Comparison of ENCODE assay signal across 1 cellular context in the genomic region with DNA sequence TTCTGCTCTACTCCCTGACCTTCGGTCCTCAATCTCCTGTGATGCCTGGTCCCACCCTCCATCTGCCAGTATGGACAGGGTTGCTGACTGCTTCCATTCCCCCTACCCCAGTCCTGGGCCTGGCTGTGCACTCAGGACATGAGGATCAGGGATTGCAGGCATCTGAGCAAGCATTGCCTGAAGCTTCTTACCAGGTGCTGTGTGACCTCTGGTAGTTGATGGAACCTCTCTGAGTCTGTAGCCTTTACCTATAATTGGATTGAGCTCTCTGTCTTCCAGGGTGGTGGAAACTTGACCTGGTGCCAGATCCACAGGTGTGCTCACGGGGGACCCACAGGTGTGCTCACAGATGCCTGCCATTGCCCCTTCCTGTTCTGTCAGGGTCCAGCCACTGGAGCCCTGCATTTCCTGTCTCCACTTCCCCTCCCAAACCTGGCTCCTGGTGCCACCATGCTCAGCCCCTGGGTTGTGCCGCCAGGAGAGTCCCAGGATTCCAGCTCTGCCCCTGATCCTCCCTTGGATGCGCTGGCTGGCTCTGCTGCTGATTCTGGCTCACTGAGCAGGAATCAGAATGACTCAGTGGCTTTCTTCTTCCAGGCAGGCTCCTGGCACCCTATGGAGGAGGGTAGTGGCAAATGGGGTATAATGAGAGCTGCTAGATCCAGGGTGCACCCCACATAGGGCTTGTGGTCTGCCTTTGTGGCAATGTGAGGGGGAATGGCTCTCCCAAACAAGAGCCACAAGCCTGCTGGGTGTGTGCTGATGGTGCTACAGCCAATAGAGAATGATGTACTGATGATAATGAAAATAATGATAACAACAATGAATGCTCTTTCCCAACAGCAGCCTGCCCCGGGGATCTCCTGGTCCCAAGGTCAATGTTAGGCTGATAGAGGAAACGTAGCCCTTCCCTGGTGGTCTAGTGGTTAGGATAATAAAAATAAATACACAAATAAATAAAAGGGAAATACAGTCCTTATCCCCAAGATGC.
TF ChIP-seq lines count a peak whose summit lies in the region.

No MANE protein-coding gene starts in this region.

TF ChIP-seq in HCT116, 20 proteins besides CTCF, POLR2A, EP300 and RAD21 (continued from another document):
- TF ChIP-seq, protein P1, sequence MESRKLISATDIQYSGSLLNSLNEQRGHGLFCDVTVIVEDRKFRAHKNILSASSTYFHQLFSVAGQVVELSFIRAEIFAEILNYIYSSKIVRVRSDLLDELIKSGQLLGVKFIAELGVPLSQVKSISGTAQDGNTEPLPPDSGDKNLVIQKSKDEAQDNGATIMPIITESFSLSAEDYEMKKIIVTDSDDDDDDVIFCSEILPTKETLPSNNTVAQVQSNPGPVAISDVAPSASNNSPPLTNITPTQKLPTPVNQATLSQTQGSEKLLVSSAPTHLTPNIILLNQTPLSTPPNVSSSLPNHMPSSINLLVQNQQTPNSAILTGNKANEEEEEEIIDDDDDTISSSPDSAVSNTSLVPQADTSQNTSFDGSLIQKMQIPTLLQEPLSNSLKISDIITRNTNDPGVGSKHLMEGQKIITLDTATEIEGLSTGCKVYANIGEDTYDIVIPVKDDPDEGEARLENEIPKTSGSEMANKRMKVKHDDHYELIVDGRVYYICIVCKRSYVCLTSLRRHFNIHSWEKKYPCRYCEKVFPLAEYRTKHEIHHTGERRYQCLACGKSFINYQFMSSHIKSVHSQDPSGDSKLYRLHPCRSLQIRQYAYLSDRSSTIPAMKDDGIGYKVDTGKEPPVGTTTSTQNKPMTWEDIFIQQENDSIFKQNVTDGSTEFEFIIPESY (IDR thresholded peaks at IDR 0.05; ENCODE audit: extremely low read depth, insufficient replicate concordance, low read length) = no peak
- TF ChIP-seq SP1 (IDR thresholded peaks at IDR 0.05; ENCODE audit: low read depth) (no peak), EZH2 (IDR thresholded peaks at IDR 0.05) (no peak), SIN3A (IDR thresholded peaks at IDR 0.05; ENCODE audit: low read depth) (no peak), JUND (IDR thresholded peaks at IDR 0.05) (no peak), SRF (IDR thresholded peaks at IDR 0.05; ENCODE audit: low read depth) (no peak), POLR2AphosphoS5 (IDR thresholded peaks at IDR 0.05; ENCODE audit: low read depth, low read length) (no peak), ELF1 (IDR thresholded peaks at IDR 0.05; ENCODE audit: borderline replicate concordance, low read depth) (no peak), EZH2phosphoT487 (IDR thresholded peaks at IDR 0.05; ENCODE audit: borderline replicate concordance) (no peak), ZNF274 (IDR thresholded peaks at IDR 0.05; ENCODE audit: low read depth, low read length) (no peak), EGR1 (IDR thresholded peaks at IDR 0.05; ENCODE audit: low read depth) (no peak), TCF7L2 (IDR thresholded peaks at IDR 0.05; ENCODE audit: borderline replicate concordance, extremely low read depth, insufficient read depth, insufficient read length) (no peak), FOSL1 (IDR thresholded peaks at IDR 0.05; ENCODE audit: low read depth) (no peak)
- TF ChIP-seq, protein P2, sequence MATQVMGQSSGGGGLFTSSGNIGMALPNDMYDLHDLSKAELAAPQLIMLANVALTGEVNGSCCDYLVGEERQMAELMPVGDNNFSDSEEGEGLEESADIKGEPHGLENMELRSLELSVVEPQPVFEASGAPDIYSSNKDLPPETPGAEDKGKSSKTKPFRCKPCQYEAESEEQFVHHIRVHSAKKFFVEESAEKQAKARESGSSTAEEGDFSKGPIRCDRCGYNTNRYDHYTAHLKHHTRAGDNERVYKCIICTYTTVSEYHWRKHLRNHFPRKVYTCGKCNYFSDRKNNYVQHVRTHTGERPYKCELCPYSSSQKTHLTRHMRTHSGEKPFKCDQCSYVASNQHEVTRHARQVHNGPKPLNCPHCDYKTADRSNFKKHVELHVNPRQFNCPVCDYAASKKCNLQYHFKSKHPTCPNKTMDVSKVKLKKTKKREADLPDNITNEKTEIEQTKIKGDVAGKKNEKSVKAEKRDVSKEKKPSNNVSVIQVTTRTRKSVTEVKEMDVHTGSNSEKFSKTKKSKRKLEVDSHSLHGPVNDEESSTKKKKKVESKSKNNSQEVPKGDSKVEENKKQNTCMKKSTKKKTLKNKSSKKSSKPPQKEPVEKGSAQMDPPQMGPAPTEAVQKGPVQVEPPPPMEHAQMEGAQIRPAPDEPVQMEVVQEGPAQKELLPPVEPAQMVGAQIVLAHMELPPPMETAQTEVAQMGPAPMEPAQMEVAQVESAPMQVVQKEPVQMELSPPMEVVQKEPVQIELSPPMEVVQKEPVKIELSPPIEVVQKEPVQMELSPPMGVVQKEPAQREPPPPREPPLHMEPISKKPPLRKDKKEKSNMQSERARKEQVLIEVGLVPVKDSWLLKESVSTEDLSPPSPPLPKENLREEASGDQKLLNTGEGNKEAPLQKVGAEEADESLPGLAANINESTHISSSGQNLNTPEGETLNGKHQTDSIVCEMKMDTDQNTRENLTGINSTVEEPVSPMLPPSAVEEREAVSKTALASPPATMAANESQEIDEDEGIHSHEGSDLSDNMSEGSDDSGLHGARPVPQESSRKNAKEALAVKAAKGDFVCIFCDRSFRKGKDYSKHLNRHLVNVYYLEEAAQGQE (IDR thresholded peaks at IDR 0.05; ENCODE audit: low read depth) = no peak
